ENCODE assay signal across 17 cellular contexts in the genomic region with DNA sequence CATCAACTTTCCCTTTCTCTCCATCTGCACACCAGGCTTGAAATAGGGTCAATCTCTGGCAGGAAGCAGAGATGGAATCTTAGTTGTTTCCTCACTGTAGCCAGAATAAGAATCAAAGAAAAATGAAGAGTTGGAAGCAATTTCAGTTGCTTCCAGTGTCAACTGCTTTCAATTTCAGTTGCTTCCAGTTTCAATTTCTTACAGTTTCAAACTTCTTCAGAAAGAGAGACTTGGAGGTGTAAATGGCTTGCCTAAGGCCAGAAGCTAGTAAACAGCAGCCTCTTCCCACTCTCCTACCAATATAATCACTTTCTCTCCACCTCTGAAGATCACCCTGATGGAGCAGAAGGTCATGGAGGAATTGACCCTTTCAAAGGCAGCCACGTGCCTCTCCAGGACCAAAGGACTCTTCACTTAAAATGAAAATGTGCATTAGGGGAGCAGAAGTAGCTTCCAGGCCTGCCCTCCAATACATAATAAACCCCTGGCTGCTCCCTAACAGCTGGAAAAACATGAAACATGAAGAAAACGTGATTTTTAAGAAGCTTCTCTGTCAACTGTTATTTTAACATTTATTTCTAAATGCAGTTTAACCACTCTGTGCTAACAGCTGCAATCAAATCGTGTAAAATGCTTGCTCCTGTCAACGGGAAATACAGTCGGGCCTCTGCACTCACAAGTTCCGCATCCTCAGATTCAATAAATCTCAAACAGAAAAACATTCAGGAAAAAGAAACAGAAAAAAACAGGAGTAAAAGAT.
A peak's percentile ranks its signal among the peaks of the same experiment; 100 is the strongest.
DNase-seq lines count a peak whose midpoint lies in the region; ATAC-seq, FAIRE-seq and TF ChIP-seq lines count a peak whose summit lies in the region.
"Had no signal": no experiment of that assay in that cellular context is flagged by ENCODE, and none has a peak within 500 bp of the region (broad histone marks: within the 10 kb centered on the region; RNA-seq: fewer than 3 reads in every experiment).

No MANE protein-coding gene starts in this region.

- POLR2A ChIA-PET in AG04450 (lab: Yijun Ruan, JAX) = no interaction called here

- CTCF ChIA-PET in AG04450 (lab: Charles Lee) = interaction anchor here (2.2 kb wide), 1 partner anchor 9 kb away, joined by 10 read pairs; no protein-coding TSS in a partner anchor

- H3K27ac ChIP-seq in AG04450 (ENCODE audit: low read depth, low read length) (peak overlapping the region; percentile 42), spleen (peak overlapping the region in 2 of 8 donors; percentile 22 to 23), thyroid gland (no peak overlapping the region)
- H3K27ac ChIP-seq: right lobe of liver, transverse colon had no signal

- peak; percentile 63 for ATAC-seq in HG02678 (IDR thresholded peaks at IDR 0.05; ENCODE audit: unreplicated experiment)
- ATAC-seq in HG03575 (IDR thresholded peaks at IDR 0.05; ENCODE audit: extremely low read depth, insufficient number of reproducible peaks, low FRiP score, unreplicated experiment) = peak; percentile 47
- ATAC-seq: K562; natural killer cell treated with Interleukin-12 subunit alpha and Interleukin-12 subunit beta and Interleukin-15 and Interleukin-18, amount 100 ng/mL, for 72 hours; right lobe of liver had no signal

- 57 to 67% (median 63%) methylated on average over 6 of the region's 6 CpGs for WGBS in spleen, 5 donors
- 71 to 83% methylated on average over 6 of the region's 6 CpGs for WGBS in thyroid gland, 2 donors

- H3K4me3 ChIP-seq in AG04450 (ENCODE audit: low read depth, low read length) = no peak overlapping the region
- no peak overlapping the region for H3K4me3 ChIP-seq in spleen
- H3K4me3 ChIP-seq in thyroid gland (replicated peaks in 1 of 3) = no peak overlapping the region
- H3K4me3 ChIP-seq: K562, right lobe of liver, transverse colon had no signal

- H3K27me3 ChIP-seq in AG04450 (ENCODE audit: control insufficient read depth, insufficient read depth, low read length) (no peaks in the 10 kb centered on the region), spleen (replicated peaks in 1 of 7) (no peaks in the 10 kb centered on the region), thyroid gland (no peaks in the 10 kb centered on the region)
- H3K27me3 ChIP-seq: right lobe of liver, transverse colon had no signal

- H3K36me3 ChIP-seq in spleen = no peaks in the 10 kb centered on the region
- H3K36me3 ChIP-seq in thyroid gland = no peaks in the 10 kb centered on the region
- H3K36me3 ChIP-seq: right lobe of liver, transverse colon had no signal

- TF ChIP-seq POLR2A in spleen (IDR thresholded peaks at IDR 0.05) (no peak), thyroid gland (IDR thresholded peaks at IDR 0.05) (no peak)

- FAIRE-seq in GM19239 (lab: Jason Lieb, UNC) = peak; percentile 87
- FAIRE-seq: A204.1, K562, TTC549 had no signal

- in situ Hi-C loops in GM13977 (cut with MboI; ENCODE audit: low pct_unique_long_range_greater_than_20kb, low sequenced_read_pairs, unreplicated experiment) = no loop called here

- no peaks in the 10 kb centered on the region for H3K9me3 ChIP-seq in AG04450 (ENCODE audit: control insufficient read depth, insufficient read depth, low read length)
- H3K9me3 ChIP-seq in spleen = no peaks in the 10 kb centered on the region
- no peaks in the 10 kb centered on the region for H3K9me3 ChIP-seq in thyroid gland
- H3K9me3 ChIP-seq: right lobe of liver, transverse colon had no signal

- TF ChIP-seq CTCF in AG04450 (IDR thresholded peaks at IDR 0.05; ENCODE audit: low read depth, low read length) = no peak
- TF ChIP-seq CTCF in GM13977 (IDR thresholded peaks at IDR 0.05; ENCODE audit: extremely low read depth, insufficient read depth, missing control alignments) = no peak
- no peak for TF ChIP-seq CTCF in spleen (IDR thresholded peaks at IDR 0.05 in 8 of 11, conservative IDR thresholded peaks at IDR 0.05 in 3 of 11)
- no peak for TF ChIP-seq CTCF in thyroid gland (IDR thresholded peaks at IDR 0.05)

- DNase-seq in AG04450 (ENCODE audit: low read depth, low spot score) (no peak), GM19239 (ENCODE audit: insufficient read length, low spot score) (no peak), GM13977 (ENCODE audit: low spot score) (no peak), spleen (no peak), thyroid gland (no peak)
- DNase-seq in activated CD4-positive, alpha-beta T cell treated with anti-CD3 and anti-CD28 coated beads for 1 hour = no peak
- DNase-seq: amygdala; effector CD4-positive, alpha-beta T cell; NCI-H2171 treated with DMSO at 0.1 percent for 48 hours; right lobe of liver; transverse colon had no signal

- intact Hi-C loops in spleen (cut with DNase I; ENCODE audit: low total_unique reads) (no loop called here), thyroid gland (cut with DNase I) (no loop called here)

- peaks cover 0 to 13% (median 3%) of the 10 kb centered on the region in 6 donors for H3K4me1 ChIP-seq in spleen
- no peaks in the 10 kb centered on the region for H3K4me1 ChIP-seq in thyroid gland
- H3K4me1 ChIP-seq: right lobe of liver, transverse colon had no signal
